In the genomic region with DNA sequence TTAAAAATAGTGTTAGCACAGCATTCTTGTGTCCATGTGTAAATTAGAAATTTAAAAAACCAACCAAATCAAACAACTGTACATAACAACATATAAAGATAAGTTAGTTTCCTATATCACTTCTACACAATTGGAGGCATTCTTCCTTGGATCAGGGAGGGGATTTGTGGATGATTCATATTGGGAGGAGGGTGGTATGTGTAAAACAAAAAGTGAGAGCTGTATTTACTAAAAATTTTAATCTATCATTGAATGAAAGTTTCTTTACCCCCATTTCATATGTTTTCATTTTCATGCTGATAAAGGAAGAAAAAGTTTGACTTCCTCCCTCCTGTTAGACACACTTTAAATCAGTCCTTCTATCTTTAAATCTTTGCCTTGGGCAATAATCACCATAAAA, we compare ENCODE assay signal across 16 cellular contexts.
A peak's percentile ranks its signal among the peaks of the same experiment; 100 is the strongest.
DNase-seq lines count a peak whose midpoint lies in the region; ATAC-seq and TF ChIP-seq lines count a peak whose summit lies in the region.
"Had no signal": no experiment of that assay in that cellular context is flagged by ENCODE, and none has a peak within 500 bp of the region (broad histone marks: within the 10 kb centered on the region; RNA-seq: fewer than 3 reads in every experiment).

No MANE protein-coding gene starts in this region.

- H3K27me3 Mint-ChIP-seq in stimulated activated naive CD8-positive, alpha-beta T cell treated with anti-CD3 and anti-CD28 coated beads, Interleukin-15, Interleukin-2, amounts not matched to agents 100 ng/mL and 50 ng/mL, for 24 hours: peaks cover 7% of the 10 kb centered on the region

- peaks cover 10% of the 10 kb centered on the region for H3K36me3 Mint-ChIP-seq in stimulated activated naive CD8-positive, alpha-beta T cell treated with anti-CD3 and anti-CD28 coated beads, Interleukin-15, Interleukin-2, amounts not matched to agents 100 ng/mL and 50 ng/mL, for 24 hours (ENCODE audit: low read depth)
- H3K36me3 Mint-ChIP-seq: neural progenitor cell had no signal

- H3K4me1 Mint-ChIP-seq in stimulated activated naive CD8-positive, alpha-beta T cell treated with anti-CD3 and anti-CD28 coated beads, Interleukin-15, Interleukin-2, amounts not matched to agents 100 ng/mL and 50 ng/mL, for 24 hours (ENCODE audit: low read depth): peaks cover 38% of the 10 kb centered on the region
- H3K4me1 Mint-ChIP-seq: neural progenitor cell had no signal

- H3K9me3 Mint-ChIP-seq in stimulated activated naive CD8-positive, alpha-beta T cell treated with anti-CD3 and anti-CD28 coated beads, Interleukin-15, Interleukin-2, amounts not matched to agents 100 ng/mL and 50 ng/mL, for 24 hours: peaks cover 15% of the 10 kb centered on the region

- peak overlapping the region; percentile 59 for H3K4me3 Mint-ChIP-seq in stimulated activated naive CD8-positive, alpha-beta T cell treated with anti-CD3 and anti-CD28 coated beads, Interleukin-15, Interleukin-2, amounts not matched to agents 100 ng/mL and 50 ng/mL, for 24 hours
- H3K4me3 Mint-ChIP-seq: neural progenitor cell had no signal

- ATAC-seq in stimulated activated naive CD8-positive, alpha-beta T cell treated with anti-CD3 and anti-CD28 coated beads, Interleukin-15, Interleukin-2, amounts not matched to agents 100 U/mL and 50 U/mL, for 24 hours: no peak
- no peak for ATAC-seq in GM21619 (IDR thresholded peaks at IDR 0.05; ENCODE audit: unreplicated experiment)
- ATAC-seq in HG02885 (IDR thresholded peaks at IDR 0.05; ENCODE audit: poor library complexity, unreplicated experiment): no peak
- ATAC-seq: right lobe of liver had no signal

- POLR2A ChIA-PET in RWPE1 (lab: Yijun Ruan, JAX; ENCODE audit: low non-redundant PET): no interaction called here

- H3K27ac Mint-ChIP-seq in stimulated activated naive CD8-positive, alpha-beta T cell treated with anti-CD3 and anti-CD28 coated beads, Interleukin-15, Interleukin-2, amounts not matched to agents 100 ng/mL and 50 ng/mL, for 24 hours: peak overlapping the region; percentile 97
- H3K27ac Mint-ChIP-seq: neural progenitor cell had no signal

- CTCF ChIA-PET in RWPE1 (lab: Yijun Ruan, JAX): interaction anchor here (0.6 kb wide), 1 partner anchor 653 kb away, joined by 3 read pairs; no protein-coding TSS in a partner anchor

- DNase-seq in stimulated activated naive CD8-positive, alpha-beta T cell treated with anti-CD3 and anti-CD28 coated beads, Interleukin-15, Interleukin-2, amounts not matched to agents 100 U/mL and 50 U/mL, for 24 hours: no peak
- DNase-seq in RWPE1 (ENCODE audit: low spot score) (peak; percentile 8), epithelial cell of esophagus (ENCODE audit: low read depth) (peak; percentile 12), AG08395 (ENCODE audit: low spot score) (no peak)
- DNase-seq in activated effector memory CD4-positive, alpha-beta T cell treated with Interleukin-2 at 50 U/mL for 16 hours: no peak
- DNase-seq: activated gamma-delta T cell; effector CD8-positive, alpha-beta T cell; right lobe of liver; stimulated activated CD4-positive, alpha-beta T cell treated with anti-CD3 and anti-CD28 coated beads, Interleukin-4, amount 100 ng/mL, for 1 hour; T-helper 9 cell; tibial artery had no signal

- H3K27ac ChIP-seq in RWPE1: no peak overlapping the region
- H3K27ac ChIP-seq: neural progenitor cell, right lobe of liver, tibial artery had no signal

- TF ChIP-seq CTCF in RWPE1 (conservative IDR thresholded peaks at IDR 0.05; ENCODE audit: low read depth) (no peak), epithelial cell of esophagus (IDR thresholded peaks at IDR 0.05; ENCODE audit: insufficient read depth, low read depth, low read length, missing control alignments) (no peak)

- H3K4me3 ChIP-seq in epithelial cell of esophagus (ENCODE audit: low read length): no peak overlapping the region
- H3K4me3 ChIP-seq: lung, neural progenitor cell, right lobe of liver, tibial artery had no signal

Comparison
In these comparisons a context has a peak if more than half of its experiments do, and no peak if none do; other contexts are left out.
1. DNase-seq: peak in RWPE1 (single experiment) and epithelial cell of esophagus (single experiment); none in stimulated activated naive CD8-positive, alpha-beta T cell treated with anti-CD3 and anti-CD28 coated beads, Interleukin-15, Interleukin-2, amounts not matched to agents 100 U/mL and 50 U/mL, for 24 hours (single experiment), AG08395 (single experiment) and activated effector memory CD4-positive, alpha-beta T cell treated with Interleukin-2 at 50 U/mL for 16 hours (single experiment).